Comparison of ENCODE assay signal across 8 cellular contexts in the genomic region with DNA sequence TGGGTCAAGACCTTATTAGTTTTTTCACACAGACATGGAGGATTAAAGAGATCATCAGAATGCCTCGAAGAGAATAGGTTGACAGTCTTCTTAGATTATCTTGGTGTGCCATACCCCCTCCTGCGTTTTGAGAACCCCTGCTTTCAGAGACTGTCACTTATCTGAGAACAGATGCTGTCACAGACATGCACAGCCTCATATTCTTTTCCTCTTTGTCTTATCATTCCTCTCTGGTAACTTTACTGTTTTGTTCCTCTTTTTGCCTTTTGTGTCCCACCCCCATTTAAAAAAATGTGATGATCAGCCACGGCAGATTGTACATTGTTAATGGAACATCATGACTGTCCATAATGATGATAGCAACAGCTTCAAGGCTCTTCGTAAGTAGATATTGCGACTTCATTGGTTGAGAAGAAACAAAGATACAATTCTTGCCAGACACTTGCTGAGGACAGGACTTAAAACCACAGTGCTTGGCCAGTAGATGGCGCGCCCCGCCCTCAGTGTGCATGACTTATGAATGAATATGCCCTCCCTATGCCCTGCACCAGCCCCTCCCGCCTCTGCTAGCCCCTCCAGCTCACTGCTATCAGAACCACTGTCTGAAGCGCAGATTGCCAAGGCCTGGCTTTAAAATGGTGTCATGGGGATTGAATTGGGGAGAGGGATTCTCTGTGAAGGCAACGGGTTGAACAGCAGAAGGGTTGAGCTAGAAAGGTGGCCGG. TPM values are rescaled to one million over a fixed set of nuclear protein-coding genes. Genes with fewer than 3 reads are reported as not detected.
DNase-seq lines count a peak whose midpoint lies in the region; ATAC-seq, FAIRE-seq and TF ChIP-seq lines count a peak whose summit lies in the region.

No MANE protein-coding gene starts in this region.

- H3K27me3 Mint-ChIP-seq in T-helper 17 cell, result no peaks in the 10 kb centered on the region
- no peaks in the 10 kb centered on the region for H3K27me3 Mint-ChIP-seq in activated naive CD8-positive, alpha-beta T cell treated with anti-CD3 and anti-CD28 coated beads, Interleukin-2, amount 50 U/mL, for 24 hours

- no peak for TF ChIP-seq POLR2A in H54 (IDR thresholded peaks at IDR 0.05; ENCODE audit: low read depth, low read length)

- H3K9me3 ChIP-seq in T-helper 17 cell (ENCODE audit: control insufficient read depth, low read length, poor library complexity, severe bottlenecking), result no peaks in the 10 kb centered on the region

- intact Hi-C loops in left cardiac atrium (cut with DNase I), result loop anchor here (2.0 to 10.0 kb wide), 4 partner anchors 68 to 308 kb away; no protein-coding TSS in a partner anchor

- TF ChIP-seq CTCF in retinal pigment epithelial cell (conservative IDR thresholded peaks at IDR 0.05; ENCODE audit: low read depth, low read length), result peak; percentile 91

- DNase-seq in COLO668 (lab: John Stamatoyannopoulos, UW; ENCODE audit: unreplicated experiment) (peak; percentile 74), H54 (ENCODE audit: insufficient read length, low spot score) (peak; percentile 71), NCI-H2029 (lab: John Stamatoyannopoulos, UW) (peak; percentile 65), T-helper 17 cell (peak; percentile 75 to 81 (median 75)), left cardiac atrium (peak; percentile 92), retinal pigment epithelial cell (ENCODE audit: low read depth) (no peak)
- peak; percentile 89 for DNase-seq in activated naive CD8-positive, alpha-beta T cell treated with anti-CD3 and anti-CD28 coated beads, Interleukin-2, amount 50 U/mL, for 24 hours

- H3K9me3 Mint-ChIP-seq in activated naive CD8-positive, alpha-beta T cell treated with anti-CD3 and anti-CD28 coated beads, Interleukin-2, amount 50 U/mL, for 24 hours, result no peaks in the 10 kb centered on the region

- no peak overlapping the region for H3K4me3 ChIP-seq in retinal pigment epithelial cell (ENCODE audit: low read length)

- H3K27ac Mint-ChIP-seq in T-helper 17 cell, result peak overlapping the region; percentile 49
- peak overlapping the region; percentile 39 for H3K27ac Mint-ChIP-seq in activated naive CD8-positive, alpha-beta T cell treated with anti-CD3 and anti-CD28 coated beads, Interleukin-2, amount 50 U/mL, for 24 hours

- H3K4me3 Mint-ChIP-seq in T-helper 17 cell, result peak overlapping the region; percentile 72
- H3K4me3 Mint-ChIP-seq in activated naive CD8-positive, alpha-beta T cell treated with anti-CD3 and anti-CD28 coated beads, Interleukin-2, amount 50 U/mL, for 24 hours, result peak overlapping the region; percentile 42

- H3K36me3 Mint-ChIP-seq in T-helper 17 cell (ENCODE audit: low read depth), result no peaks in the 10 kb centered on the region
- H3K36me3 Mint-ChIP-seq in activated naive CD8-positive, alpha-beta T cell treated with anti-CD3 and anti-CD28 coated beads, Interleukin-2, amount 50 U/mL, for 24 hours (ENCODE audit: low read depth), result peaks cover 7% of the 10 kb centered on the region

- peak; percentile 84 for FAIRE-seq in H54 (lab: Jason Lieb, UNC)

- peak; percentile 50 for ATAC-seq in T-helper 17 cell
- ATAC-seq in activated naive CD8-positive, alpha-beta T cell treated with anti-CD3 and anti-CD28 coated beads, Interleukin-2, amount 50 U/mL, for 24 hours, result peak; percentile 59
- peak; percentile 32 to 47 for ATAC-seq in left cardiac atrium
- ATAC-seq in GM21737 (IDR thresholded peaks at IDR 0.05; ENCODE audit: unreplicated experiment), result no peak

- peaks cover 23% of the 10 kb centered on the region for H3K4me1 Mint-ChIP-seq in T-helper 17 cell
- peaks cover 27% of the 10 kb centered on the region for H3K4me1 Mint-ChIP-seq in activated naive CD8-positive, alpha-beta T cell treated with anti-CD3 and anti-CD28 coated beads, Interleukin-2, amount 50 U/mL, for 24 hours

RNA-seq across cellular contexts. Expression of a gene that starts 2.6 kb away (rescaled TPM):
- total RNA-seq in T-helper 17 cell (10 to 100 TPM; 72.9 to 82.0 TPM), left cardiac atrium (10 to 100 TPM; 26.2 to 33.7 TPM)

RNA-seq across cellular contexts. Expression of a gene that starts 8.1 kb away (rescaled TPM):
- total RNA-seq in T-helper 17 cell (10 to 100 TPM; 43.4 to 53.8 TPM), left cardiac atrium (10 to 100 TPM; 40.9 to 58.6 TPM)
